In the genomic region with DNA sequence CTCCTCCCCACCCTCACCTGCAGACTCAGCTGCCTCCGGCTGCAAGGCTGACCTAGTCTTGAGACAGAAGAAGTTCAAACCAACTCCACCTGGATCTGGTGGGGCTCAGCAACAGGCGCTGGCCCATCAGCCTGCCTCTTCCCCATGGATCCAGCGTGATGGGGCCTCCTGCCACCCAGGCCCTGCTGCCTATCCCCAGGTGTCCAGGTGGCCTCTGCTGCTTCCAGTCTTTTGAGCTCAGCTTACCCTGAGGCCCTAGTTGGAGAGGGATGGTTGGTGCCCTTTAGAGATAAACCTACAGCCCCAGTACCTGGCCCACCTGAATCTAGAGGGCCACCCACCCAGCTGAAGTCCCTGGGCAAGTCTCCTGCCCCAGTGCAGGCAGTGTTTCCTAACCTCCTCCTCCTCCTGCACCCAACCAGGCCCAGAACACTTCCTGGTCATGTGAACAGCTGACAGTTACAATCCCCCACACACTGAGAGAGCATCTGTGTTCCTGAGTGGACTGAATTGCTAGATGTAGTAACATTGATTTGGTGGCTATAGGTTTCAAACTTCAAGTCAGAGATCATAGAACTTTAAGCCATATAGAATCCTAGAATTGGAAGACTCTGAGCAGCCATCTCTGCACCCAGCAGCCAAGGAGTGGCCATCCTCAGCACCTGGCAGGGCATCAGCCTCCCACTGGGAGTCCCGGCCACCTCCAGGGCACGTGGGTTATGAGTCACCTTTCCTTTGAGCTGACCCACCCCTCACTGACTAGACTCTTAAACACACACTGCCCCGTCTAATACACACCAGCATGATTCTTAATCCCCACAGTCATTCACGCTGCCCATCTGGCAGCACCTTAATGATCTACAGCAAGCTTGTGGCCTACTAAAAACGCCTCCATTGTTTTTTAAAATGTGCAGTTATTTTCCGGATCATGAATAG, we compare ENCODE assay signal across 11 cellular contexts. TPM values are rescaled to one million over a fixed set of nuclear protein-coding genes. Genes with fewer than 3 reads are reported as not detected.
A peak's percentile ranks its signal among the peaks of the same experiment; 100 is the strongest.
DNase-seq lines count a peak whose midpoint lies in the region; ATAC-seq and TF ChIP-seq lines count a peak whose summit lies in the region.
"Had no signal": no experiment of that assay in that cellular context is flagged by ENCODE, and none has a peak within 500 bp of the region (broad histone marks: within the 10 kb centered on the region; RNA-seq: fewer than 3 reads in every experiment).

No MANE protein-coding gene starts in this region.

- peak overlapping the region; percentile 22 for H3K4me3 Mint-ChIP-seq in activated T-helper 17 cell treated with anti-CD3 and anti-CD28 coated beads, Interleukin-2, amount 50 U/mL, for 72 hours
- H3K4me3 Mint-ChIP-seq in neural crest cell, result no peak overlapping the region

- no peaks in the 10 kb centered on the region for H3K36me3 Mint-ChIP-seq in activated T-helper 17 cell treated with anti-CD3 and anti-CD28 coated beads, Interleukin-2, amount 50 U/mL, for 72 hours (ENCODE audit: low read depth)
- H3K36me3 Mint-ChIP-seq in neural crest cell (ENCODE audit: low read depth), result no peaks in the 10 kb centered on the region

- BruUV-seq in OCI-LY7 (replicated peaks; lab: Mats Ljungman, UMichigan), result no TSS peak

- CTCF ChIA-PET in OCI-LY7 (lab: Charles Lee; ENCODE audit: unreplicated experiment), result no interaction called here

- peak; percentile 27 for ATAC-seq in activated T-helper 17 cell treated with anti-CD3 and anti-CD28 coated beads, Interleukin-2, amount 50 U/mL, for 72 hours (replicated peaks)
- ATAC-seq in left cardiac atrium, result no peak

- H3K27me3 Mint-ChIP-seq in activated T-helper 17 cell treated with anti-CD3 and anti-CD28 coated beads, Interleukin-2, amount 50 U/mL, for 72 hours, result no peaks in the 10 kb centered on the region
- H3K27me3 Mint-ChIP-seq in neural crest cell (ENCODE audit: low read depth), result no peaks in the 10 kb centered on the region

- peak overlapping the region; percentile 10; the same call in 1 of the 2 replicates for H3K4me2 ChIP-seq in KMS-11
- H3K4me2 ChIP-seq in OCI-LY7 (ENCODE audit: low read length), result no peak overlapping the region

- no peaks in the 10 kb centered on the region for H3K9me3 ChIP-seq in OCI-LY7 (ENCODE audit: low read length)

- DNase-seq in DMS 273 (lab: John Stamatoyannopoulos, UW; ENCODE audit: unreplicated experiment), result peak; percentile 60
- DNase-seq in neural crest cell (ENCODE audit: low read depth, low spot score), result no peak
- no peak for DNase-seq in OCI-LY7 (ENCODE audit: low spot score)
- DNase-seq in left cardiac atrium, result no peak
- no peak for DNase-seq in stimulated activated CD4-positive, alpha-beta T cell treated with anti-CD3 and anti-CD28 coated beads, Interleukin-1b, Interleukin-23, amount 100 ng/mL, for 48 hours
- DNase-seq: activated CD4-positive, alpha-beta T cell treated with anti-CD3 and anti-CD28 coated beads for 48 hours; foreskin fibroblast; KBM-7 had no signal

- H3K9me2 ChIP-seq in OCI-LY7 (ENCODE audit: insufficient read depth, low read length), result no peaks in the 10 kb centered on the region

- intact Hi-C loops in OCI-LY7 (cut with micrococcal nuclease; ENCODE audit: unreplicated experiment) (no loop called here), left cardiac atrium (cut with DNase I) (no loop called here)

- no peaks in the 10 kb centered on the region for H3K27me3 ChIP-seq in KMS-11 (ENCODE audit: insufficient read depth, low read depth)

- POLR2A ChIA-PET in OCI-LY7 (lab: Charles Lee), result interaction anchor here (0.9 kb wide), 1 partner anchor 10 kb away, joined by 3 read pairs; no protein-coding TSS in a partner anchor

- H2AFZ ChIP-seq in KMS-11 (ENCODE audit: low read depth), result no peak overlapping the region
- H2AFZ ChIP-seq in OCI-LY7 (ENCODE audit: low read length), result no peak overlapping the region

- H3K4me1 ChIP-seq in KMS-11 (ENCODE audit: low read depth, poor library complexity, severe bottlenecking) (peaks cover 69% of the 10 kb centered on the region), OCI-LY7 (ENCODE audit: insufficient read depth, low read length, poor library complexity, severe bottlenecking) (peaks cover 5% of the 10 kb centered on the region)

- no peak overlapping the region for H3K4me3 ChIP-seq in KMS-11 (IDR thresholded peaks at IDR 0.05; ENCODE audit: insufficient read depth, low read depth, low read length)
- H3K4me3 ChIP-seq in OCI-LY7 (ENCODE audit: low read depth, low read length, poor library complexity, severe bottlenecking), result no peak overlapping the region

- H3K9ac ChIP-seq in KMS-11, result no peak overlapping the region

- TF ChIP-seq CTCF in KMS-11 (conservative IDR thresholded peaks at IDR 0.05; ENCODE audit: low read depth, low read length) (no peak), neural crest cell (conservative IDR thresholded peaks at IDR 0.05) (no peak), OCI-LY7 (conservative IDR thresholded peaks at IDR 0.05; ENCODE audit: low read length) (no peak)

- H4K20me1 ChIP-seq in KMS-11 (ENCODE audit: insufficient read depth) (no peaks in the 10 kb centered on the region), OCI-LY7 (ENCODE audit: insufficient read depth, low read length) (peaks cover 10% of the 10 kb centered on the region; the same call in 1 of the 2 replicates)

- H3K79me2 ChIP-seq in KMS-11 (ENCODE audit: insufficient read depth, low read depth), result no peaks in the 10 kb centered on the region
- no peaks in the 10 kb centered on the region for H3K79me2 ChIP-seq in OCI-LY7 (ENCODE audit: insufficient read depth, low read depth, low read length)

- peak overlapping the region; percentile 63 for H3K27ac Mint-ChIP-seq in activated T-helper 17 cell treated with anti-CD3 and anti-CD28 coated beads, Interleukin-2, amount 50 U/mL, for 72 hours
- H3K27ac Mint-ChIP-seq in neural crest cell (ENCODE audit: unreplicated experiment), result peak overlapping the region; percentile 82

- H3K36me3 ChIP-seq in KMS-11 (ENCODE audit: insufficient read depth), result no peaks in the 10 kb centered on the region
- peaks cover 92% of the 10 kb centered on the region for H3K36me3 ChIP-seq in OCI-LY7 (ENCODE audit: insufficient read depth, low read length)

- peaks cover 32% of the 10 kb centered on the region for H3K4me1 Mint-ChIP-seq in activated T-helper 17 cell treated with anti-CD3 and anti-CD28 coated beads, Interleukin-2, amount 50 U/mL, for 72 hours
- no peaks in the 10 kb centered on the region for H3K4me1 Mint-ChIP-seq in neural crest cell

- H3K27ac ChIP-seq in KMS-11, result no peak overlapping the region
- no peak overlapping the region for H3K27ac ChIP-seq in OCI-LY7 (ENCODE audit: low read depth, low read length, poor library complexity, severe bottlenecking)

- H3K9me3 Mint-ChIP-seq in activated T-helper 17 cell treated with anti-CD3 and anti-CD28 coated beads, Interleukin-2, amount 50 U/mL, for 72 hours, result no peaks in the 10 kb centered on the region
- no peaks in the 10 kb centered on the region for H3K9me3 Mint-ChIP-seq in neural crest cell

RNA-seq across cellular contexts. Expression of a gene that starts 51.9 kb away (rescaled TPM):
- total RNA-seq in activated T-helper 17 cell treated with anti-CD3 and anti-CD28 coated beads, Interleukin-2, amount 50 U/mL, for 72 hours, result 1 to 10 TPM; 4.0 to 7.9 TPM
- total RNA-seq in neural crest cell (not detected in 2 replicates), OCI-LY7 (2022) (139 and 169 TPM in 2 replicates), left cardiac atrium (10 to 100 TPM; 11.9 to 13.8 TPM)
- 146 and 164 TPM in 2 replicates for total RNA-seq in OCI-LY7 (2014; rRNA removed; shearing (Covaris generic))
- total RNA-seq: lung microvascular endothelial cell had no signal

Comparison
In these comparisons a context has a peak if more than half of its experiments do, and no peak if none do; other contexts are left out.
1. RNA of a gene that starts 51.9 kb away (total RNA-seq): 139 to 169 TPM in OCI-LY7; 11.9 to 13.8 TPM in left cardiac atrium, 4.0 to 7.9 TPM in activated T-helper 17 cell treated with anti-CD3 and anti-CD28 coated beads, Interleukin-2, amount 50 U/mL, for 72 hours and not detected in neural crest cell; every median in the first group is over 4 times any median in the second.